1 cellular context compared by ENCODE assay signal in the genomic region with DNA sequence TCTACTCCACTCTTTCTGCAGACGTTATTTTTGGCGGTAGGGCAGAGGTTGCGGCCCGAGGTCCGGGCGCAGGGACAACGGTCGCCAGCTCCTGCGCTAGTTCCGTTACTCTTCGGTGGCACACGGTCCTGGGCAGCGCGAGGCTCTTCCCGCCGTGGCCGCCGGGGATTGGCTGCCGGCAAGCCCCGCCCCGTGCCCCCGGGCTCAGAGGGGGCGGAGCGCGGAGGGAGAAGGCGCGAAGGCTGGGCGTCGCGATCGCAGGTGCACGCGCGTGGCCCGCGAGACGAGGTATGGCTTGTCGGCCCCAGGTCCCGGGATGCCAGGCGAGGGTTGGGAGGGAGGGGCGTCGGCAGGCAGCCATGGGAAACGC.
TF ChIP-seq lines count a peak whose summit lies in the region.

No MANE protein-coding gene starts in this region.

TF ChIP-seq in H1, 55 proteins besides CTCF, POLR2A, EP300 and RAD21:
- no peak for TF ChIP-seq RBBP5 (IDR thresholded peaks at IDR 0.05; ENCODE audit: borderline replicate concordance, low read depth, low read length)
- TF ChIP-seq, protein P1, sequence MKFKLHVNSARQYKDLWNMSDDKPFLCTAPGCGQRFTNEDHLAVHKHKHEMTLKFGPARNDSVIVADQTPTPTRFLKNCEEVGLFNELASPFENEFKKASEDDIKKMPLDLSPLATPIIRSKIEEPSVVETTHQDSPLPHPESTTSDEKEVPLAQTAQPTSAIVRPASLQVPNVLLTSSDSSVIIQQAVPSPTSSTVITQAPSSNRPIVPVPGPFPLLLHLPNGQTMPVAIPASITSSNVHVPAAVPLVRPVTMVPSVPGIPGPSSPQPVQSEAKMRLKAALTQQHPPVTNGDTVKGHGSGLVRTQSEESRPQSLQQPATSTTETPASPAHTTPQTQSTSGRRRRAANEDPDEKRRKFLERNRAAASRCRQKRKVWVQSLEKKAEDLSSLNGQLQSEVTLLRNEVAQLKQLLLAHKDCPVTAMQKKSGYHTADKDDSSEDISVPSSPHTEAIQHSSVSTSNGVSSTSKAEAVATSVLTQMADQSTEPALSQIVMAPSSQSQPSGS (IDR thresholded peaks at IDR 0.05; ENCODE audit: low read length): no peak
- TF ChIP-seq NANOG (IDR thresholded peaks at IDR 0.05; ENCODE audit: insufficient read depth, low read depth, low read length, poor library complexity, severe bottlenecking): no peak
- TF ChIP-seq CBX5 (IDR thresholded peaks at IDR 0.05; ENCODE audit: low read depth, low read length): no peak
- TF ChIP-seq NRF1 (IDR thresholded peaks at IDR 0.05; ENCODE audit: low read depth, low read length): no peak
- no peak for TF ChIP-seq SAP30 (IDR thresholded peaks at IDR 0.05; ENCODE audit: insufficient read depth, insufficient replicate concordance, low read length)
- no peak for TF ChIP-seq TBP (IDR thresholded peaks at IDR 0.05; ENCODE audit: low read depth, low read length)
- no peak for TF ChIP-seq EGR1 (IDR thresholded peaks at IDR 0.05; ENCODE audit: borderline replicate concordance, low read depth, low read length)
- TF ChIP-seq BRCA1 (IDR thresholded peaks at IDR 0.05; ENCODE audit: low read depth, low read length): no peak
- TF ChIP-seq, protein P2, sequence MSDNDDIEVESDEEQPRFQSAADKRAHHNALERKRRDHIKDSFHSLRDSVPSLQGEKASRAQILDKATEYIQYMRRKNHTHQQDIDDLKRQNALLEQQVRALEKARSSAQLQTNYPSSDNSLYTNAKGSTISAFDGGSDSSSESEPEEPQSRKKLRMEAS (IDR thresholded peaks at IDR 0.05): peak; percentile 95
- no peak for TF ChIP-seq EZH2 (IDR thresholded peaks at IDR 0.05; ENCODE audit: low read depth, low read length, severe bottlenecking)
- TF ChIP-seq CHD2 (IDR thresholded peaks at IDR 0.05; ENCODE audit: low read length): no peak
- TF ChIP-seq CTBP2 (IDR thresholded peaks at IDR 0.05; ENCODE audit: borderline replicate concordance, insufficient read depth, insufficient read length, low read length): no peak
- TF ChIP-seq RXRA (IDR thresholded peaks at IDR 0.05; ENCODE audit: insufficient read depth, low read depth, low read length): no peak
- TF ChIP-seq BACH1 (IDR thresholded peaks at IDR 0.05; ENCODE audit: low read length): no peak
- TF ChIP-seq SP1 (IDR thresholded peaks at IDR 0.05; ENCODE audit: low read depth, low read length): no peak
- TF ChIP-seq YY1 (IDR thresholded peaks at IDR 0.05; ENCODE audit: low read depth, low read length): no peak
- no peak for TF ChIP-seq JUND (IDR thresholded peaks at IDR 0.05; ENCODE audit: low read length)
- TF ChIP-seq HDAC6 (IDR thresholded peaks at IDR 0.05; ENCODE audit: low read depth, low read length): no peak
- TF ChIP-seq ZNF274 (IDR thresholded peaks at IDR 0.05; ENCODE audit: borderline replicate concordance, extremely low read depth, low read length): no peak
- no peak for TF ChIP-seq JUN (IDR thresholded peaks at IDR 0.05; ENCODE audit: low read depth, low read length)
- TF ChIP-seq KDM1A (IDR thresholded peaks at IDR 0.05; ENCODE audit: borderline replicate concordance, low read length): peak; percentile 83
- no peak for TF ChIP-seq TEAD4 (IDR thresholded peaks at IDR 0.05; ENCODE audit: low read depth, low read length)
- no peak for TF ChIP-seq SIN3A (conservative IDR thresholded peaks at IDR 0.05 in 1 of 2, IDR thresholded peaks at IDR 0.05 in 1 of 2; ENCODE audit: low read depth in 1 of 2, low read length in 2 of 2)
- TF ChIP-seq PHF8 (conservative IDR thresholded peaks at IDR 0.05; ENCODE audit: low read depth, low read length): no peak
- no peak for TF ChIP-seq BCL11A (IDR thresholded peaks at IDR 0.05; ENCODE audit: low read depth in 2 of 2, low read length in 2 of 2)
- TF ChIP-seq TCF12 (IDR thresholded peaks at IDR 0.05; ENCODE audit: low read depth, low read length): no peak
- no peak for TF ChIP-seq GABPA (IDR thresholded peaks at IDR 0.05; ENCODE audit: borderline replicate concordance, insufficient read depth, low read length)
- TF ChIP-seq SIRT6 (IDR thresholded peaks at IDR 0.05; ENCODE audit: low read length): no peak
- no peak for TF ChIP-seq SRF (IDR thresholded peaks at IDR 0.05; ENCODE audit: low read depth, low read length)
- no peak for TF ChIP-seq ASH2L (IDR thresholded peaks at IDR 0.05; ENCODE audit: low read length)
- peak; percentile 83 for TF ChIP-seq RNF2 (IDR thresholded peaks at IDR 0.05; ENCODE audit: borderline replicate concordance, low read depth, low read length, missing control alignments, poor library complexity, severe bottlenecking)
- TF ChIP-seq, protein P3, sequence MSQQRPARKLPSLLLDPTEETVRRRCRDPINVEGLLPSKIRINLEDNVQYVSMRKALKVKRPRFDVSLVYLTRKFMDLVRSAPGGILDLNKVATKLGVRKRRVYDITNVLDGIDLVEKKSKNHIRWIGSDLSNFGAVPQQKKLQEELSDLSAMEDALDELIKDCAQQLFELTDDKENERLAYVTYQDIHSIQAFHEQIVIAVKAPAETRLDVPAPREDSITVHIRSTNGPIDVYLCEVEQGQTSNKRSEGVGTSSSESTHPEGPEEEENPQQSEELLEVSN (IDR thresholded peaks at IDR 0.05): peak; percentile 99
- no peak for TF ChIP-seq GTF2F1 (IDR thresholded peaks at IDR 0.05; ENCODE audit: borderline replicate concordance, low read depth, low read length)
- TF ChIP-seq, protein P4, sequence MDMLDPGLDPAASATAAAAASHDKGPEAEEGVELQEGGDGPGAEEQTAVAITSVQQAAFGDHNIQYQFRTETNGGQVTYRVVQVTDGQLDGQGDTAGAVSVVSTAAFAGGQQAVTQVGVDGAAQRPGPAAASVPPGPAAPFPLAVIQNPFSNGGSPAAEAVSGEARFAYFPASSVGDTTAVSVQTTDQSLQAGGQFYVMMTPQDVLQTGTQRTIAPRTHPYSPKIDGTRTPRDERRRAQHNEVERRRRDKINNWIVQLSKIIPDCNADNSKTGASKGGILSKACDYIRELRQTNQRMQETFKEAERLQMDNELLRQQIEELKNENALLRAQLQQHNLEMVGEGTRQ (IDR thresholded peaks at IDR 0.05; ENCODE audit: low read length): no peak
- no peak for TF ChIP-seq CREB1 (IDR thresholded peaks at IDR 0.05)
- TF ChIP-seq SIX5 (IDR thresholded peaks at IDR 0.05; ENCODE audit: low read depth, low read length): no peak
- no peak for TF ChIP-seq POU5F1 (IDR thresholded peaks at IDR 0.05; ENCODE audit: low read depth, low read length)
- no peak for TF ChIP-seq RFX5 (IDR thresholded peaks at IDR 0.05; ENCODE audit: borderline replicate concordance, low read depth, low read length)
- no peak for TF ChIP-seq FOSL1 (IDR thresholded peaks at IDR 0.05; ENCODE audit: insufficient read depth, low read depth, low read length)
- TF ChIP-seq KDM4A (IDR thresholded peaks at IDR 0.05; ENCODE audit: low read depth, low read length, severe bottlenecking): peak; percentile 42
- no peak for TF ChIP-seq KDM5A (IDR thresholded peaks at IDR 0.05; ENCODE audit: low read length)
- TF ChIP-seq, protein P5, sequence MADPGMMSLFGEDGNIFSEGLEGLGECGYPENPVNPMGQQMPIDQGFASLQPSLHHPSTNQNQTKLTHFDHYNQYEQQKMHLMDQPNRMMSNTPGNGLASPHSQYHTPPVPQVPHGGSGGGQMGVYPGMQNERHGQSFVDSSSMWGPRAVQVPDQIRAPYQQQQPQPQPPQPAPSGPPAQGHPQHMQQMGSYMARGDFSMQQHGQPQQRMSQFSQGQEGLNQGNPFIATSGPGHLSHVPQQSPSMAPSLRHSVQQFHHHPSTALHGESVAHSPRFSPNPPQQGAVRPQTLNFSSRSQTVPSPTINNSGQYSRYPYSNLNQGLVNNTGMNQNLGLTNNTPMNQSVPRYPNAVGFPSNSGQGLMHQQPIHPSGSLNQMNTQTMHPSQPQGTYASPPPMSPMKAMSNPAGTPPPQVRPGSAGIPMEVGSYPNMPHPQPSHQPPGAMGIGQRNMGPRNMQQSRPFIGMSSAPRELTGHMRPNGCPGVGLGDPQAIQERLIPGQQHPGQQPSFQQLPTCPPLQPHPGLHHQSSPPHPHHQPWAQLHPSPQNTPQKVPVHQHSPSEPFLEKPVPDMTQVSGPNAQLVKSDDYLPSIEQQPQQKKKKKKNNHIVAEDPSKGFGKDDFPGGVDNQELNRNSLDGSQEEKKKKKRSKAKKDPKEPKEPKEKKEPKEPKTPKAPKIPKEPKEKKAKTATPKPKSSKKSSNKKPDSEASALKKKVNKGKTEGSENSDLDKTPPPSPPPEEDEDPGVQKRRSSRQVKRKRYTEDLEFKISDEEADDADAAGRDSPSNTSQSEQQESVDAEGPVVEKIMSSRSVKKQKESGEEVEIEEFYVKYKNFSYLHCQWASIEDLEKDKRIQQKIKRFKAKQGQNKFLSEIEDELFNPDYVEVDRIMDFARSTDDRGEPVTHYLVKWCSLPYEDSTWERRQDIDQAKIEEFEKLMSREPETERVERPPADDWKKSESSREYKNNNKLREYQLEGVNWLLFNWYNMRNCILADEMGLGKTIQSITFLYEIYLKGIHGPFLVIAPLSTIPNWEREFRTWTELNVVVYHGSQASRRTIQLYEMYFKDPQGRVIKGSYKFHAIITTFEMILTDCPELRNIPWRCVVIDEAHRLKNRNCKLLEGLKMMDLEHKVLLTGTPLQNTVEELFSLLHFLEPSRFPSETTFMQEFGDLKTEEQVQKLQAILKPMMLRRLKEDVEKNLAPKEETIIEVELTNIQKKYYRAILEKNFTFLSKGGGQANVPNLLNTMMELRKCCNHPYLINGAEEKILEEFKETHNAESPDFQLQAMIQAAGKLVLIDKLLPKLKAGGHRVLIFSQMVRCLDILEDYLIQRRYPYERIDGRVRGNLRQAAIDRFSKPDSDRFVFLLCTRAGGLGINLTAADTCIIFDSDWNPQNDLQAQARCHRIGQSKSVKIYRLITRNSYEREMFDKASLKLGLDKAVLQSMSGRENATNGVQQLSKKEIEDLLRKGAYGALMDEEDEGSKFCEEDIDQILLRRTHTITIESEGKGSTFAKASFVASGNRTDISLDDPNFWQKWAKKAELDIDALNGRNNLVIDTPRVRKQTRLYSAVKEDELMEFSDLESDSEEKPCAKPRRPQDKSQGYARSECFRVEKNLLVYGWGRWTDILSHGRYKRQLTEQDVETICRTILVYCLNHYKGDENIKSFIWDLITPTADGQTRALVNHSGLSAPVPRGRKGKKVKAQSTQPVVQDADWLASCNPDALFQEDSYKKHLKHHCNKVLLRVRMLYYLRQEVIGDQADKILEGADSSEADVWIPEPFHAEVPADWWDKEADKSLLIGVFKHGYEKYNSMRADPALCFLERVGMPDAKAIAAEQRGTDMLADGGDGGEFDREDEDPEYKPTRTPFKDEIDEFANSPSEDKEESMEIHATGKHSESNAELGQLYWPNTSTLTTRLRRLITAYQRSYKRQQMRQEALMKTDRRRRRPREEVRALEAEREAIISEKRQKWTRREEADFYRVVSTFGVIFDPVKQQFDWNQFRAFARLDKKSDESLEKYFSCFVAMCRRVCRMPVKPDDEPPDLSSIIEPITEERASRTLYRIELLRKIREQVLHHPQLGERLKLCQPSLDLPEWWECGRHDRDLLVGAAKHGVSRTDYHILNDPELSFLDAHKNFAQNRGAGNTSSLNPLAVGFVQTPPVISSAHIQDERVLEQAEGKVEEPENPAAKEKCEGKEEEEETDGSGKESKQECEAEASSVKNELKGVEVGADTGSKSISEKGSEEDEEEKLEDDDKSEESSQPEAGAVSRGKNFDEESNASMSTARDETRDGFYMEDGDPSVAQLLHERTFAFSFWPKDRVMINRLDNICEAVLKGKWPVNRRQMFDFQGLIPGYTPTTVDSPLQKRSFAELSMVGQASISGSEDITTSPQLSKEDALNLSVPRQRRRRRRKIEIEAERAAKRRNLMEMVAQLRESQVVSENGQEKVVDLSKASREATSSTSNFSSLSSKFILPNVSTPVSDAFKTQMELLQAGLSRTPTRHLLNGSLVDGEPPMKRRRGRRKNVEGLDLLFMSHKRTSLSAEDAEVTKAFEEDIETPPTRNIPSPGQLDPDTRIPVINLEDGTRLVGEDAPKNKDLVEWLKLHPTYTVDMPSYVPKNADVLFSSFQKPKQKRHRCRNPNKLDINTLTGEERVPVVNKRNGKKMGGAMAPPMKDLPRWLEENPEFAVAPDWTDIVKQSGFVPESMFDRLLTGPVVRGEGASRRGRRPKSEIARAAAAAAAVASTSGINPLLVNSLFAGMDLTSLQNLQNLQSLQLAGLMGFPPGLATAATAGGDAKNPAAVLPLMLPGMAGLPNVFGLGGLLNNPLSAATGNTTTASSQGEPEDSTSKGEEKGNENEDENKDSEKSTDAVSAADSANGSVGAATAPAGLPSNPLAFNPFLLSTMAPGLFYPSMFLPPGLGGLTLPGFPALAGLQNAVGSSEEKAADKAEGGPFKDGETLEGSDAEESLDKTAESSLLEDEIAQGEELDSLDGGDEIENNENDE (IDR thresholded peaks at IDR 0.05; ENCODE audit: insufficient replicate concordance, low read length): no peak
- TF ChIP-seq CEBPB (IDR thresholded peaks at IDR 0.05; ENCODE audit: low read depth, low read length): no peak
- no peak for TF ChIP-seq SP2 (IDR thresholded peaks at IDR 0.05; ENCODE audit: low read length)
- peak; percentile 2 for TF ChIP-seq TAF7 (optimal IDR thresholded peaks at IDR 0.05; ENCODE audit: borderline replicate concordance, low read depth, low read length)
- no peak for TF ChIP-seq CBX8 (IDR thresholded peaks at IDR 0.05; ENCODE audit: borderline replicate concordance, low read depth, low read length)
- TF ChIP-seq MAFK (IDR thresholded peaks at IDR 0.05; ENCODE audit: low read depth, low read length): no peak
- TF ChIP-seq, protein P6, sequence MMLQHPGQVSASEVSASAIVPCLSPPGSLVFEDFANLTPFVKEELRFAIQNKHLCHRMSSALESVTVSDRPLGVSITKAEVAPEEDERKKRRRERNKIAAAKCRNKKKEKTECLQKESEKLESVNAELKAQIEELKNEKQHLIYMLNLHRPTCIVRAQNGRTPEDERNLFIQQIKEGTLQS (IDR thresholded peaks at IDR 0.05; ENCODE audit: insufficient read depth, low read depth, low read length): no peak
- TF ChIP-seq HDAC2 (IDR thresholded peaks at IDR 0.05; ENCODE audit: borderline replicate concordance in 1 of 2, low read depth in 2 of 2, low read length in 2 of 2): peak in 1 of 2 experiments; percentile 85; a peak in 1 of 4 replicates
- no peak for TF ChIP-seq POLR2AphosphoS5 (IDR thresholded peaks at IDR 0.05; ENCODE audit: low read depth, low read length)
- TF ChIP-seq TAF1 (IDR thresholded peaks at IDR 0.05; ENCODE audit: low read depth, low read length): no peak
- no peak for TF ChIP-seq SP4 (IDR thresholded peaks at IDR 0.05; ENCODE audit: low read length)
- TF ChIP-seq CHD1 (IDR thresholded peaks at IDR 0.05; ENCODE audit: low read depth, low read length): no peak
- TF ChIP-seq SUZ12 (IDR thresholded peaks at IDR 0.05; ENCODE audit: low read length): no peak
